ENCODE assay signal across 11 cellular contexts in the genomic region with DNA sequence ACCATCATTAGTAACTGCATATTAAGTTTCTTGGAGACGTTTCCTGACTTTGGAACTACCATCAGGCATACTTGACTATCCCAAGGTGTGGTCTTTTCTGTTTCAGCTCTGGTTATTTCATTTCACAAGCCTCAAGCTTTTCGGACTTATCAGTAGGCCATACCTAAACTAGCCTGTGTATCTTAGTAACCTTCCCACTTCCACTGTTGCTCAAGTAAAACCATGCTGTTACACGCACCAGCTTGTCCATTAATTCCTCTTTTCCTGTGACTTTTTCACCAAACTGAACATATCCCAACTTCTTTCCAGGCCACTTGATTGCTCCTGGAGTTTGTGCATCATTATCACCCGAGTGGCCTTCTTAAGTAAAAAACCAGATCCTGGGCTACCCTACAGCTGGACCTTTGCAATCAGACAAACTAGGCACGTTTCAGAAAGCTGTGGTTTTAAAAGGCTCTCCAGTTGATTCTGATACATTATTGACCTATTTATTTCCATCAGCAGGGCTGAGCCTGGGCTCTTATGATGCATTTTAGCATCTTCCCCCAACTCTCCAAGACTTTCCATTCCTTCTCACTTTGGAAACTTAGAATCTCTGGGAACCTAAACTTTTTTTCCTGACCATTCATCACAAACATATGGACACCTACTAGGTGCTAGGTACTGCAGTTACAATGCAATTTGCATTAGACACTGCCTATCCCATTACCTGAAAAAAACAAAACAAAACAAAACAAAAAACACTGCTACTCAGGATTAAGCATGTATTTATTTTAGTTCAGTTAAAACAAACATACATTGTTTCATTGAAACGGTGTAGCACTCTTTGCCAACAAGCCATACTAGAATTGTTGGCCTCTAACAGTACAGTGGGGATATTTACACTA. TPM values are rescaled to one million over a fixed set of nuclear protein-coding genes. Genes with fewer than 3 reads are reported as not detected.
DNase-seq lines count a peak whose midpoint lies in the region; ATAC-seq, FAIRE-seq and TF ChIP-seq lines count a peak whose summit lies in the region.
"Had no signal": no experiment of that assay in that cellular context is flagged by ENCODE, and none has a peak within 500 bp of the region (broad histone marks: within the 10 kb centered on the region; RNA-seq: fewer than 3 reads in every experiment).

No MANE protein-coding gene starts in this region.

- H3K9me3 ChIP-seq in K562 (replicated peaks; ENCODE audit: control insufficient read depth, insufficient read depth, low read depth, low read length) (no peaks in the 10 kb centered on the region), lower lobe of right lung (no peaks in the 10 kb centered on the region), HAP-1 (no peaks in the 10 kb centered on the region)

- peaks cover 52% of the 10 kb centered on the region for H3K36me3 Mint-ChIP-seq in Calu3 (ENCODE audit: insufficient read depth, unreplicated experiment)

- DNase-seq in Calu3, result no peak
- peak; percentile 62 for DNase-seq in HS-5 (ENCODE audit: low read depth)
- no peak for DNase-seq in K562 (ENCODE audit: extremely low read depth in 1 of 4, low spot score in 3 of 4)
- no peak for DNase-seq in lower lobe of right lung
- no peak for DNase-seq in HuH-7.5 (ENCODE audit: low spot score)
- DNase-seq in HAP-1 (ENCODE audit: low spot score in 2 of 2), result no peak
- no peak for DNase-seq in activated CD4-positive, alpha-beta T cell treated with anti-CD3 and anti-CD28 coated beads for 1 hour
- DNase-seq: substantia nigra, T-helper 17 cell had no signal

- H3K4me3 ChIP-seq in K562 (no peak overlapping the region), lower lobe of right lung (no peak overlapping the region), HAP-1 (no peak overlapping the region)

- H3K4me1 Mint-ChIP-seq in Calu3 (ENCODE audit: low read depth, unreplicated experiment), result peaks cover 29% of the 10 kb centered on the region

- peak overlapping the region; percentile 78 for H3K27ac Mint-ChIP-seq in Calu3 (ENCODE audit: unreplicated experiment)
- H3K27ac Mint-ChIP-seq: T-helper 17 cell had no signal

- TF ChIP-seq EP300 in K562 (IDR thresholded peaks at IDR 0.05; ENCODE audit: low read length), result no peak

- no TSS peak for BruUV-seq in Calu3 (replicated peaks; lab: Mats Ljungman, UMichigan)
- BruUV-seq in K562 (replicated peaks; lab: Mats Ljungman, UMichigan), result no TSS peak

- no peak overlapping the region for H3K9ac ChIP-seq in K562 (ENCODE audit: insufficient read depth in 1 of 2, low read depth in 2 of 2, low read length in 2 of 2)

- H3K9me3 Mint-ChIP-seq in Calu3 (ENCODE audit: low read depth, unreplicated experiment), result no peaks in the 10 kb centered on the region
- H3K9me3 Mint-ChIP-seq: central memory CD8-positive, alpha-beta T cell had no signal

- H3K27me3 ChIP-seq in K562 (ENCODE audit: control insufficient read depth in 2 of 2, insufficient read depth in 2 of 2, low read length in 2 of 2), result no peaks in the 10 kb centered on the region
- no peaks in the 10 kb centered on the region for H3K27me3 ChIP-seq in lower lobe of right lung (ENCODE audit: low read depth)
- no peaks in the 10 kb centered on the region; the same call in 1 of the 2 replicates for H3K27me3 ChIP-seq in HAP-1 (ENCODE audit: low read depth)

- no peaks in the 10 kb centered on the region for H3K79me2 ChIP-seq in K562 (ENCODE audit: control insufficient read depth, insufficient read depth, low read length)

- WGBS in K562 (ENCODE audit: insufficient coverage, low coverage, missing lambda C conversion rate), result 4% methylated on average over 6 of the region's 6 CpGs

- peak; percentile 76 for TF ChIP-seq POLR2A in K562 (conservative IDR thresholded peaks at IDR 0.05)

- in situ Hi-C loops in K562 (cut with MboI), result loop anchor here (10.0 kb wide), 1 partner anchor 307 kb away; no protein-coding TSS in a partner anchor
- in situ Hi-C loops in HAP-1 (cut with MboI; ENCODE audit: low sequenced_read_pairs), result no loop called here

- POLR2A ChIA-PET in K562 (lab: Yijun Ruan, JAX), result interaction anchor here (0.6 to 5.6 kb wide), 19 partner anchors 10 to 575 kb away, joined by 3 to 90 read pairs (median 3); no protein-coding TSS in a partner anchor

- CTCF ChIA-PET in Calu3 (lab: Charles Lee), result interaction anchor here (0.6 to 0.9 kb wide), 2 partner anchors 101 to 232 kb away, joined by 3 to 5 read pairs; no protein-coding TSS in a partner anchor
- CTCF ChIA-PET in K562 (lab: Yijun Ruan, JAX; ENCODE audit: low intra/inter-chr PET ratio), result no interaction called here

- no peak overlapping the region for H3K27ac ChIP-seq in K562 (ENCODE audit: extremely low read depth, low read depth, low read length)
- no peak overlapping the region for H3K27ac ChIP-seq in lower lobe of right lung

- ATAC-seq in K562, result peak; percentile 72
- peak; percentile 46 to 48 for ATAC-seq in lower lobe of right lung
- ATAC-seq in HG03039 (IDR thresholded peaks at IDR 0.05; ENCODE audit: unreplicated experiment), result no peak

- H3K27me3 Mint-ChIP-seq in Calu3 (ENCODE audit: unreplicated experiment), result no peaks in the 10 kb centered on the region
- H3K27me3 Mint-ChIP-seq: central memory CD8-positive, alpha-beta T cell; T-helper 17 cell had no signal

- FAIRE-seq in K562 (lab: Jason Lieb, UNC), result no peak

- peaks cover 9% of the 10 kb centered on the region; the same call in 1 of the 2 replicates for H4K20me1 ChIP-seq in K562 (replicated peaks; ENCODE audit: control insufficient read depth, insufficient read depth, low read length)

- intact Hi-C loops in Calu3 (cut with micrococcal nuclease; ENCODE audit: unreplicated experiment) (no loop called here), K562 (cut with micrococcal nuclease) (loop anchor here (5.0 kb wide), 1 partner anchor 305 kb away; no protein-coding TSS in a partner anchor), lower lobe of right lung (cut with DNase I) (no loop called here)

- no peak overlapping the region for H2AFZ ChIP-seq in K562 (ENCODE audit: low read depth, low read length)

- H3K9me1 ChIP-seq in K562 (ENCODE audit: control insufficient read depth, insufficient read depth, low read length), result no peaks in the 10 kb centered on the region

- TF ChIP-seq CTCF in Calu3 (IDR thresholded peaks at IDR 0.05; ENCODE audit: unreplicated experiment) (no peak), K562 (IDR thresholded peaks at IDR 0.05 in 2 of 3, conservative IDR thresholded peaks at IDR 0.05 in 1 of 3; ENCODE audit: insufficient read depth in 2 of 3, low read depth in 1 of 3, low read length in 3 of 3) (no peak), lower lobe of right lung (IDR thresholded peaks at IDR 0.05) (no peak)

- TF ChIP-seq RAD21 in K562 (CRISPR knock-in tag; conservative IDR thresholded peaks at IDR 0.05 in 1 of 2, IDR thresholded peaks at IDR 0.05 in 1 of 2), result 0 out of 4 replicates have a peak, but pooled peaks of 1 of the 2 experiments have one; percentile 1

- H3K4me3 Mint-ChIP-seq in Calu3 (ENCODE audit: low read depth, unreplicated experiment), result no peak overlapping the region
- H3K4me3 Mint-ChIP-seq: central memory CD8-positive, alpha-beta T cell; T-helper 17 cell had no signal

- H3K4me1 ChIP-seq in K562 (replicated peaks in 1 of 2; ENCODE audit: control insufficient read depth in 2 of 2, insufficient read depth in 2 of 2, low read length in 2 of 2) (no peaks in the 10 kb centered on the region), lower lobe of right lung (peaks cover 15% of the 10 kb centered on the region), HAP-1 (no peaks in the 10 kb centered on the region)

- H3K36me3 ChIP-seq in K562 (ENCODE audit: control insufficient read depth, insufficient read depth, low read length) (peaks cover 41% of the 10 kb centered on the region), lower lobe of right lung (peaks cover 42% of the 10 kb centered on the region), HAP-1 (replicated peaks) (peaks cover 33% of the 10 kb centered on the region)

- H3K4me2 ChIP-seq in K562 (ENCODE audit: insufficient read depth, low read length), result no peak overlapping the region

TF ChIP-seq in K562, 482 proteins besides CTCF, POLR2A, EP300 and RAD21 (continues in another document):
- peak; percentile 42; the same call in 1 of the 2 replicates for TF ChIP-seq CAMTA2 (CRISPR knock-in tag; conservative IDR thresholded peaks at IDR 0.05)
- TF ChIP-seq ERF (CRISPR knock-in tag; IDR thresholded peaks at IDR 0.05), result peak; percentile 97
- peak in 1 of 2 experiments; percentile 69; a peak in 1 of 4 replicates for TF ChIP-seq MAZ (CRISPR knock-in tag; conservative IDR thresholded peaks at IDR 0.05 in 1 of 2, IDR thresholded peaks at IDR 0.05 in 1 of 2)
- peak; percentile 76; the same call in 1 of the 2 replicates for TF ChIP-seq ZNF253 (CRISPR knock-in tag; conservative IDR thresholded peaks at IDR 0.05)
- TF ChIP-seq POLR2G (IDR thresholded peaks at IDR 0.05; ENCODE audit: low read depth, low read length), result peak; percentile 72
- TF ChIP-seq RFX7 (CRISPR knock-in tag; IDR thresholded peaks at IDR 0.05), result peak; percentile 72; the same call in 1 of the 2 replicates
- peak; percentile 28; the same call in 1 of the 2 replicates for TF ChIP-seq KLF6 (CRISPR knock-in tag; IDR thresholded peaks at IDR 0.05; ENCODE audit: borderline replicate concordance)
- TF ChIP-seq RBM22 (IDR thresholded peaks at IDR 0.05; ENCODE audit: low read depth, low read length, poor library complexity, severe bottlenecking), result peak; percentile 97
- 0 out of 2 replicates have a peak, but pooled peaks have one; percentile 32 for TF ChIP-seq CTBP1 (IDR thresholded peaks at IDR 0.05; ENCODE audit: borderline replicate concordance)
- peak; percentile 24; the same call in 1 of the 2 replicates for TF ChIP-seq ZNF77 (CRISPR knock-in tag; IDR thresholded peaks at IDR 0.05)

RNA-seq across cellular contexts. Expression of gene SLC38A2, which starts 14.9 kb away (rescaled TPM):
- total RNA-seq in Calu3 (2022) (142 and 170 TPM in 2 replicates), K562 (2014; rRNA removed) (176 and 194 TPM in 2 replicates), K562 (2014; rRNA removed; fragmentation: Illumina TruSeq; extraction: Trizol) (227 and 308 TPM in 2 replicates), K562 (2015; rRNA removed; fragmentation: Illumina TruSeq; extraction: Trizol) (106 and 114 TPM in 2 replicates), K562 (2021) (249 and 292 TPM in 2 replicates), lower lobe of right lung (284 TPM)
- total RNA-seq in K562 (2011; cell fraction: chromatin; rRNA removed; ENCODE audit: low replicate concordance), result 290 and 561 TPM in 2 replicates
- total RNA-seq in K562 (2011; cell fraction: nucleolus; rRNA removed), result 141 TPM in 2 replicates
- total RNA-seq in K562 (2011; cell fraction: nucleoplasm; rRNA removed), result 257 and 355 TPM in 2 replicates
- polyA plus RNA-seq in K562 (2011; rRNA removed) (122 and 143 TPM in 2 replicates), K562 (2014; fragmentation: Illumina TruSeq; extraction: Trizol) (180 and 209 TPM in 2 replicates), K562 (2014; fragmentation: Nextera tagmentation; extraction: Ambion mirVana) (100 to 1,000 TPM in 1 of 2 experiments, 10 to 100 TPM in 1; 98.7 to 132 TPM), K562 (2014; rRNA removed) (117 and 130 TPM in 2 replicates)
- polyA plus RNA-seq in K562 (2011; cell fraction: cytosol; rRNA removed), result 83.9 and 91.7 TPM in 2 replicates
- polyA plus RNA-seq in K562 (2011; cell fraction: nucleus; rRNA removed), result 241 and 296 TPM in 2 replicates
- polyA plus RNA-seq in K562 (2012), result 79.7 and 147 TPM in 2 replicates
- polyA minus RNA-seq in K562 (2011; rRNA and poly(A)+ RNA removed), result 176 and 180 TPM in 2 replicates
- polyA minus RNA-seq in K562 (2011; cell fraction: cytosol; rRNA and poly(A)+ RNA removed), result 73.8 and 122 TPM in 2 replicates
- 275 and 440 TPM in 2 replicates for polyA minus RNA-seq in K562 (2011; cell fraction: nucleus; rRNA and poly(A)+ RNA removed)
